8 cellular contexts compared by ENCODE assay signal in the genomic region with DNA sequence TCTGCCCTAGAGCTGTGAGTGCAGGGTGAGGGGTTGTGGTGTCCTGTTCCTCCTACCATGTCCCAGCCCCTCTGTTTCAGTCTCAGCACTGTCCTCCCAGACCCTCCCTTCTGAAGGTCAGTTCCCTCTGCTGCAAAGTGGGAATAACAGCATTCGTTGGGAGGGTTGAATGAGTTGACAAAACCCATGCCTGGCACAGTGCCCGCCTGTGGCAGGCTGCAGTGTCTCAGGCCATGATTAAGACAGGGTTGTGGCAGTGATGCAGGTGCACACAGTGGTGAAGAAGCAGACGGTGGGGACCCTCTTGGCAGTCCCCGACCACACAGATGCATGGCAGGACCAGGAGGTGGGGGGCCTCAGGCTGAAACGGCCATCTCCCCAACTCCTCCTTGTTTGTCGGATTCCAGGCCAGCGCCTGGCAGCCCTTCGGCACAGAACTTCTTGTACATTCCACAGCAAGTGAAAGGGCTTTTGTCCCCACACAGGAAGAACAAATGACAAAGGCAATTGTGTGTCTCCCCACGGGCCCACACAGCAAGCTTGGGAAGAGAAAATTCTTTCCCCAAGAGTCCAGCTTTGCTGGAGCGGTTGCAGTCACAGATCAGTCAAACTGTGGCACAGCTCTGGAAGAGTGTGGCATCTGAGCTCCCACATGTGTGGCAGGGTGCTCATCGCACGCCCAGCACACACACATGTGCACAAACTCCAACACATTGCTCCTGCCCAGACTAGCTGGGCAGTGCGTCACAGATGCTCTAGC. TPM values are rescaled to one million over a fixed set of nuclear protein-coding genes. Genes with fewer than 3 reads are reported as not detected.
A peak's percentile ranks its signal among the peaks of the same experiment; 100 is the strongest.
DNase-seq lines count a peak whose midpoint lies in the region; ATAC-seq and TF ChIP-seq lines count a peak whose summit lies in the region.

No MANE protein-coding gene starts in this region.

- TF ChIP-seq POLR2A in Raji (IDR thresholded peaks at IDR 0.05; ENCODE audit: insufficient read depth, low read depth, low read length) = peak; percentile 74

- H3K9me3 ChIP-seq in upper lobe of right lung = no peaks in the 10 kb centered on the region

- peak; percentile 19 for ATAC-seq in GM18498 (IDR thresholded peaks at IDR 0.05; ENCODE audit: unreplicated experiment)
- peak; percentile 15 for ATAC-seq in HG02678 (IDR thresholded peaks at IDR 0.05; ENCODE audit: unreplicated experiment)
- ATAC-seq in upper lobe of right lung = peak; percentile 59

- no peaks in the 10 kb centered on the region for H3K36me3 ChIP-seq in upper lobe of right lung

- peaks cover 17% of the 10 kb centered on the region for H3K4me1 ChIP-seq in upper lobe of right lung

- H3K36me3 Mint-ChIP-seq in T-helper 2 cell treated with Interferon-gamma antibody and Interleukin-4, amounts not matched to agents 5 μg/mL and 100 μg/mL, for 36 hours (ENCODE audit: low read depth) = no peaks in the 10 kb centered on the region

- TF ChIP-seq CTCF in upper lobe of right lung (IDR thresholded peaks at IDR 0.05) = no peak

- H3K9me3 Mint-ChIP-seq in T-helper 2 cell treated with Interferon-gamma antibody and Interleukin-4, amounts not matched to agents 5 μg/mL and 100 μg/mL, for 36 hours = no peaks in the 10 kb centered on the region

- H3K27me3 ChIP-seq in layer of hippocampus (ENCODE audit: control insufficient read depth, insufficient read depth, low read length) (no peaks in the 10 kb centered on the region), upper lobe of right lung (no peaks in the 10 kb centered on the region)

- DNase-seq in upper lobe of right lung (no peak), T-helper 1 cell (no peak)
- DNase-seq in T-helper 2 cell treated with Interferon-gamma antibody and Interleukin-4, amounts not matched to agents 5 μg/mL and 100 μg/mL, for 36 hours (ENCODE audit: low spot score) = no peak
- DNase-seq in effector CD8-positive, alpha-beta T cell (lab: John Stamatoyannopoulos, UW) = no peak

- H3K27ac ChIP-seq in layer of hippocampus (ENCODE audit: low read depth, low read length) (peak overlapping the region; percentile 99), upper lobe of right lung (peak overlapping the region; percentile 13)

- intact Hi-C loops in upper lobe of right lung (cut with DNase I) = no loop called here

- H3K27ac Mint-ChIP-seq in T-helper 2 cell treated with Interferon-gamma antibody and Interleukin-4, amounts not matched to agents 5 μg/mL and 100 μg/mL, for 36 hours = no peak overlapping the region

- peaks cover 5% of the 10 kb centered on the region for H3K27me3 Mint-ChIP-seq in T-helper 2 cell treated with Interferon-gamma antibody and Interleukin-4, amounts not matched to agents 5 μg/mL and 100 μg/mL, for 36 hours (ENCODE audit: low read depth)

- H3K4me3 ChIP-seq in upper lobe of right lung = no peak overlapping the region

- no peaks in the 10 kb centered on the region for H3K4me1 Mint-ChIP-seq in T-helper 2 cell treated with Interferon-gamma antibody and Interleukin-4, amounts not matched to agents 5 μg/mL and 100 μg/mL, for 36 hours (ENCODE audit: low read depth)

- no peak overlapping the region for H3K4me3 Mint-ChIP-seq in T-helper 2 cell treated with Interferon-gamma antibody and Interleukin-4, amounts not matched to agents 5 μg/mL and 100 μg/mL, for 36 hours

RNA-seq across cellular contexts. Expression of a gene that starts 58.1 kb away (rescaled TPM):
- 119 TPM for total RNA-seq in upper lobe of right lung
